ENCODE assay signal across 8 cellular contexts in genomic region chr3:10292505-10293419, GRCh38. TPM values are rescaled to one million over a fixed set of nuclear protein-coding genes. Genes with fewer than 3 reads are reported as not detected.
DNase-seq lines count a peak whose midpoint lies in the region; ATAC-seq and TF ChIP-seq lines count a peak whose summit lies in the region.

TSS of gene GHRL (minus strand) at chr3:10292947. CDS start at chr3:10290180, 2,767 bp downstream.

- peaks cover 19% of the 10 kb centered on the region for H3K4me1 Mint-ChIP-seq in activated T-helper 1 cell treated with anti-CD3 and anti-CD28 coated beads, Interleukin-12 subunit alpha, Interleukin-12 subunit beta, Interleukin-2, Interleukin-4 antibody, amounts not matched to agents 30 ng/mL and 10 ng/mL and 1 ng/mL, durations not matched to agents 14 hours and 24 hours and 36 hours (ENCODE audit: low read depth)
- peaks cover 33% of the 10 kb centered on the region for H3K4me1 Mint-ChIP-seq in stimulated activated memory B cell treated with anti-CD40 and anti-IgM and Interleukin-4, amounts not matched to agents 10 μg/mL and 1 μg/mL and 100 μg/mL, for 72 hours

- H3K9me3 ChIP-seq in heart left ventricle (no peaks in the 10 kb centered on the region), transverse colon (no peaks in the 10 kb centered on the region)

- H3K9me3 Mint-ChIP-seq in activated T-helper 1 cell treated with anti-CD3 and anti-CD28 coated beads, Interleukin-12 subunit alpha, Interleukin-12 subunit beta, Interleukin-2, Interleukin-4 antibody, amounts not matched to agents 30 ng/mL and 10 ng/mL and 1 ng/mL, durations not matched to agents 14 hours and 24 hours and 36 hours, result no peaks in the 10 kb centered on the region
- no peaks in the 10 kb centered on the region for H3K9me3 Mint-ChIP-seq in stimulated activated memory B cell treated with anti-CD40 and anti-IgM and Interleukin-4, amounts not matched to agents 10 μg/mL and 1 μg/mL and 100 μg/mL, for 72 hours

- intact Hi-C loops in heart left ventricle (cut with DNase I) (no loop called here), Right ventricle myocardium superior (cut with DNase I) (no loop called here), transverse colon (cut with DNase I; ENCODE audit: low total_unique reads) (no loop called here)
- intact Hi-C loops in activated T-helper 1 cell treated with anti-CD3 and anti-CD28 coated beads, Interleukin-12 subunit alpha, Interleukin-12 subunit beta, Interleukin-2, Interleukin-4 antibody, amounts not matched to agents 30 ng/mL and 10 ng/mL and 1 ng/mL, durations not matched to agents 14 hours and 24 hours and 36 hours (cut with micrococcal nuclease), result no loop called here

- H3K4me1 ChIP-seq in heart left ventricle (peaks cover 0 to 25% (median 0%) of the 10 kb centered on the region in 12 donors), transverse colon (peaks cover 0 to 3% (median 0%) of the 10 kb centered on the region in 4 donors)

- no peaks in the 10 kb centered on the region for H3K27me3 ChIP-seq in heart left ventricle
- H3K27me3 ChIP-seq in transverse colon, result no peaks in the 10 kb centered on the region

- no peak for TF ChIP-seq EP300 in transverse colon (IDR thresholded peaks at IDR 0.05; ENCODE audit: low read depth)

- peak within 1 kb of the TSS in 1 of 12 donors; percentile 9 for H3K4me3 ChIP-seq in heart left ventricle
- H3K4me3 ChIP-seq in transverse colon, result no peak within 1 kb of the TSS

- H3K27ac Mint-ChIP-seq in activated T-helper 1 cell treated with anti-CD3 and anti-CD28 coated beads, Interleukin-12 subunit alpha, Interleukin-12 subunit beta, Interleukin-2, Interleukin-4 antibody, amounts not matched to agents 30 ng/mL and 10 ng/mL and 1 ng/mL, durations not matched to agents 14 hours and 24 hours and 36 hours, result peak within 1 kb of the TSS; percentile 87
- peak within 1 kb of the TSS; percentile 74 for H3K27ac Mint-ChIP-seq in stimulated activated memory B cell treated with anti-CD40 and anti-IgM and Interleukin-4, amounts not matched to agents 10 μg/mL and 1 μg/mL and 100 μg/mL, for 72 hours

- H3K27ac ChIP-seq in heart left ventricle, result peak within 1 kb of the TSS in 1 of 12 donors; percentile 34
- H3K27ac ChIP-seq in transverse colon, result no peak within 1 kb of the TSS

- peaks cover 43% of the 10 kb centered on the region for H3K36me3 Mint-ChIP-seq in activated T-helper 1 cell treated with anti-CD3 and anti-CD28 coated beads, Interleukin-12 subunit alpha, Interleukin-12 subunit beta, Interleukin-2, Interleukin-4 antibody, amounts not matched to agents 30 ng/mL and 10 ng/mL and 1 ng/mL, durations not matched to agents 14 hours and 24 hours and 36 hours (ENCODE audit: low read depth)
- peaks cover 27% of the 10 kb centered on the region for H3K36me3 Mint-ChIP-seq in stimulated activated memory B cell treated with anti-CD40 and anti-IgM and Interleukin-4, amounts not matched to agents 10 μg/mL and 1 μg/mL and 100 μg/mL, for 72 hours

- 42 to 59% (median 48%) methylated on average over 4 to 12 of the region's 12 CpGs for WGBS in heart left ventricle, 4 donors
- WGBS in transverse colon (ENCODE audit: low coverage in 1 of 2), 2 donors, result 66 to 79% methylated on average over 7 to 12 of the region's 12 CpGs

- TF ChIP-seq POLR2A in heart left ventricle (IDR thresholded peaks at IDR 0.05) (no peak), transverse colon (IDR thresholded peaks at IDR 0.05) (no peak)

- in situ Hi-C loops in transverse colon (cut with MboI; ENCODE audit: low pct_ligation_motif_present in 1 of 4, low pct_unique_long_range_greater_than_20kb in 1 of 4, low sequenced_read_pairs in 3 of 4), result no loop called here

- H3K4me3 Mint-ChIP-seq in activated T-helper 1 cell treated with anti-CD3 and anti-CD28 coated beads, Interleukin-12 subunit alpha, Interleukin-12 subunit beta, Interleukin-2, Interleukin-4 antibody, amounts not matched to agents 30 ng/mL and 10 ng/mL and 1 ng/mL, durations not matched to agents 14 hours and 24 hours and 36 hours, result peak within 1 kb of the TSS; percentile 70
- peak within 1 kb of the TSS; percentile 62 for H3K4me3 Mint-ChIP-seq in stimulated activated memory B cell treated with anti-CD40 and anti-IgM and Interleukin-4, amounts not matched to agents 10 μg/mL and 1 μg/mL and 100 μg/mL, for 72 hours

- DNase-seq in heart left ventricle (peak in 1 of 5 donors; percentile 30), Right ventricle myocardium superior (no peak), SW480 (ENCODE audit: low spot score) (no peak), transverse colon (no peak)
- DNase-seq in activated T-helper 1 cell treated with anti-CD3 and anti-CD28 coated beads, Interleukin-12 subunit alpha, Interleukin-12 subunit beta, Interleukin-2, Interleukin-4 antibody, amounts not matched to agents 30 ng/mL and 10 ng/mL and 1 ng/mL, durations not matched to agents 14 hours and 24 hours and 36 hours (ENCODE audit: low spot score), result peak; percentile 11
- DNase-seq in stimulated activated CD4-positive, alpha-beta T cell treated with anti-CD3 and anti-CD28 coated beads, Interleukin-4, amount 100 ng/mL, for 4 hours, result no peak

- TF ChIP-seq CTCF in heart left ventricle (IDR thresholded peaks at IDR 0.05) (no peak), transverse colon (IDR thresholded peaks at IDR 0.05) (no peak)

- ATAC-seq in heart left ventricle (peak in 3 of 4 donors; percentile 15 to 43 (median 38)), Right ventricle myocardium superior (ENCODE audit: poor library complexity) (no peak), HG03064 (IDR thresholded peaks at IDR 0.05; ENCODE audit: low read depth, unreplicated experiment) (peak; percentile 77)
- ATAC-seq in stimulated activated memory B cell treated with anti-CD40 and anti-IgM and Interleukin-4, amounts not matched to agents 10 μg/mL and 1 μg/mL and 100 μg/mL, for 72 hours, result peak; percentile 95

- peaks cover 0 to 57% (median 35%) of the 10 kb centered on the region in 9 donors for H3K36me3 ChIP-seq in heart left ventricle
- peaks cover 0 to 4% (median 0%) of the 10 kb centered on the region in 4 donors for H3K36me3 ChIP-seq in transverse colon

- H3K27me3 Mint-ChIP-seq in activated T-helper 1 cell treated with anti-CD3 and anti-CD28 coated beads, Interleukin-12 subunit alpha, Interleukin-12 subunit beta, Interleukin-2, Interleukin-4 antibody, amounts not matched to agents 30 ng/mL and 10 ng/mL and 1 ng/mL, durations not matched to agents 14 hours and 24 hours and 36 hours (ENCODE audit: insufficient read depth), result no peaks in the 10 kb centered on the region
- H3K27me3 Mint-ChIP-seq in stimulated activated memory B cell treated with anti-CD40 and anti-IgM and Interleukin-4, amounts not matched to agents 10 μg/mL and 1 μg/mL and 100 μg/mL, for 72 hours, result no peaks in the 10 kb centered on the region

RNA-seq across cellular contexts. Expression of gene GHRL, which starts in this region (rescaled TPM):
- total RNA-seq in heart left ventricle, result 1 to 10 TPM in 1 of 9 donors, under 1 TPM in 2, not detected in 6; 0.42 to 2.1 (median 0.75) TPM
- polyA plus RNA-seq in heart left ventricle, result under 1 TPM; 0.18 to 0.61 TPM
- total RNA-seq in Right ventricle myocardium superior, result not detected
- total RNA-seq in activated T-helper 1 cell treated with anti-CD3 and anti-CD28 coated beads, Interleukin-12 subunit alpha, Interleukin-12 subunit beta, Interleukin-2, Interleukin-4 antibody, amounts not matched to agents 30 ng/mL and 10 ng/mL and 1 ng/mL, durations not matched to agents 14 hours and 24 hours and 36 hours, result 1.8 and 2.4 TPM in 2 replicates
- total RNA-seq in transverse colon, result 1 to 10 TPM in 1 of 4 donors, under 1 TPM in 1, not detected in 2; 0.55 to 8.2 TPM
